Comparison of ENCODE assay signal across 31 cellular contexts in the genomic region with DNA sequence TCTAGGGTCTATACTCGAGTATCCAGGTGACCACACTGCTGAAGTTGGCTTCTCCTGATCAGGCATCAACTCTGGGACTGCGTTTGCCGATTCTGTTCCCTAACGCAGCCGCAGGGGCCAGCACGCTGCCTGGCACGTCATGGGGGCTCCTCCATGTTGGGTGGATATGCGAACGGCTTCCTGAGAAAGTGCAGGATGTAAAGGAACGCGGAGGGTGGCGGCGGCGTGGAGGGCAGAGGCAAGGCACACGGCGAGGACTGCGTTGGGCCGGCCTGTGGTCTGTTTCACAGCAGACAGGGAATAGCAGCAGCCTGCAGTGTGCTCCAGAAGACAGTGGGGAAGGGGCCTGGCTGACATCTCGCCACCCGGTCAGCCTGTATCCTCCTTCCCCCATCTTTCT. TPM values are rescaled to one million over a fixed set of nuclear protein-coding genes. Genes with fewer than 3 reads are reported as not detected.
DNase-seq lines count a peak whose midpoint lies in the region; ATAC-seq, FAIRE-seq and TF ChIP-seq lines count a peak whose summit lies in the region.
"Had no signal": no experiment of that assay in that cellular context is flagged by ENCODE, and none has a peak within 500 bp of the region (broad histone marks: within the 10 kb centered on the region; RNA-seq: fewer than 3 reads in every experiment).

No MANE protein-coding gene starts in this region.

- H3K18ac ChIP-seq in H1 (ENCODE audit: extremely low read depth, low read length): no peak overlapping the region
- no peak overlapping the region for H3K18ac ChIP-seq in mesenchymal stem cell (ENCODE audit: low read depth in 1 of 2, low read length in 2 of 2)

- no peak overlapping the region for H3K14ac ChIP-seq in H1 (ENCODE audit: insufficient read length)
- H3K14ac ChIP-seq in mesenchymal stem cell (ENCODE audit: low read length in 2 of 2): no peak overlapping the region

- no peak overlapping the region for H3K9ac ChIP-seq in H1 (replicated peaks in 1 of 4; ENCODE audit: extremely low read depth in 1 of 4, low read depth in 3 of 4, low read length in 3 of 4)
- H3K9ac ChIP-seq in mesenchymal stem cell (ENCODE audit: low read length): no peak overlapping the region
- H3K9ac ChIP-seq: BLaER1 had no signal

- H4K8ac ChIP-seq in H1 (ENCODE audit: extremely low read depth, insufficient read depth, low read length) (peak overlapping the region; percentile 57; the same call in 1 of the 2 replicates), mesenchymal stem cell (ENCODE audit: low read length) (peak overlapping the region; percentile 42)

- H3K27me3 ChIP-seq in H1 (replicated peaks in 1 of 4; ENCODE audit: control insufficient read depth in 3 of 4, extremely low read depth in 1 of 4, insufficient read depth in 3 of 4, low read length in 3 of 4) (peaks cover 0 to 4% (median 0%) of the 10 kb centered on the region in 4 experiments; a peak in 3 of 7 replicates), mesenchymal stem cell (ENCODE audit: control insufficient read depth in 1 of 2, insufficient read depth in 1 of 2, low read length in 2 of 2) (peaks cover 56 to 68% of the 10 kb centered on the region in 2 experiments)
- H3K27me3 ChIP-seq: BE2C, BLaER1 had no signal

- H3K4me1 ChIP-seq in H1 (replicated peaks in 1 of 4; ENCODE audit: control insufficient read depth in 3 of 4, insufficient read depth in 4 of 4, low read length in 3 of 4): peaks cover 0 to 20% (median 8%) of the 10 kb centered on the region in 4 experiments; a peak in 6 of 7 replicates
- H3K4me1 ChIP-seq in mesenchymal stem cell (ENCODE audit: control insufficient read depth, insufficient read depth, low read depth, low read length): peaks cover 2% of the 10 kb centered on the region
- H3K4me1 ChIP-seq: A549 had no signal

- H3K4ac ChIP-seq in H1 (replicated peaks; ENCODE audit: insufficient read length, low read depth, low read length): no peak overlapping the region
- H3K4ac ChIP-seq in mesenchymal stem cell (ENCODE audit: low read depth in 1 of 2, low read length in 2 of 2): no peak overlapping the region

- H3K79me2 ChIP-seq in H1 (ENCODE audit: control insufficient read depth in 1 of 2, insufficient read depth in 2 of 2, low read length in 2 of 2): no peaks in the 10 kb centered on the region

- no peaks in the 10 kb centered on the region for H4K20me1 ChIP-seq in H1 (replicated peaks in 1 of 2; ENCODE audit: control insufficient read depth in 1 of 2, insufficient read depth in 2 of 2, low read length in 2 of 2)

- POLR2A ChIA-PET in H1 (lab: Charles Lee; ENCODE audit: partially characterized antibody): interaction anchor here (1.3 kb wide), 1 partner anchor 15 kb away, joined by 3 read pairs; no protein-coding TSS in a partner anchor

- peak; percentile 13 for DNase-seq in left ventricle myocardium superior
- DNase-seq in Right ventricle myocardium superior: no peak
- no peak for DNase-seq in H1 (ENCODE audit: low read depth in 1 of 2, low spot score in 2 of 2)
- DNase-seq in mesenchymal stem cell: no peak
- DNase-seq in effector CD8-positive, alpha-beta T cell (lab: John Stamatoyannopoulos, UW): no peak
- DNase-seq in stimulated activated CD4-positive, alpha-beta T cell treated with anti-CD3 and anti-CD28 coated beads, Interleukin-2, amount 100 ng/mL, for 24 hours: no peak
- DNase-seq in activated CD4-positive, alpha-beta T cell treated with anti-CD3 and anti-CD28 coated beads, Interleukin-2, amount 50 U/mL, for 4 hours: no peak
- DNase-seq: AML-193; BE2C; C1 segment of cervical spinal cord; CD4-positive, CD25-positive, alpha-beta regulatory T cell; CD8-positive, alpha-beta memory T cell; COR-L47; DMS 273 treated with DMSO at 0.1 percent for 48 hours; DMS153; DMS53; DMS79; DND-41; EL; GDM1 had no signal

- H3K23ac ChIP-seq in H1 (ENCODE audit: insufficient read length) (no peak overlapping the region), mesenchymal stem cell (ENCODE audit: low read length in 2 of 2) (no peak overlapping the region)

- no peak overlapping the region for H2BK20ac ChIP-seq in H1 (ENCODE audit: low read length)

- no peak overlapping the region for H2AFZ ChIP-seq in H1 (ENCODE audit: low read length)
- no peak overlapping the region for H2AFZ ChIP-seq in mesenchymal stem cell (ENCODE audit: low read depth, low read length)

- H4K5ac ChIP-seq in H1 (ENCODE audit: insufficient read length, low read depth, low read length): no peak overlapping the region

- FAIRE-seq in H1 (lab: Jason Lieb, UNC): no peak
- FAIRE-seq: A549, GM12878, GM12892, GM18507 had no signal

- intact Hi-C loops in left ventricle myocardium superior (cut with micrococcal nuclease): no loop called here
- intact Hi-C loops in Right ventricle myocardium superior (cut with DNase I): no loop called here

- no peak for TF ChIP-seq RAD21 in H1 (IDR thresholded peaks at IDR 0.05 in 1 of 2, conservative IDR thresholded peaks at IDR 0.05 in 1 of 2; ENCODE audit: low read depth in 2 of 2, low read length in 2 of 2)

- H2BK120ac ChIP-seq in H1 (replicated peaks; ENCODE audit: low read depth, low read length) (no peak overlapping the region), mesenchymal stem cell (ENCODE audit: low read depth, low read length) (no peak overlapping the region)

- H3K9me3 ChIP-seq in H1 (ENCODE audit: insufficient read depth in 2 of 2, low read depth in 1 of 2, low read length in 1 of 2) (no peaks in the 10 kb centered on the region; a peak in 1 of 4 replicates), mesenchymal stem cell (ENCODE audit: control insufficient read depth, low read length) (no peaks in the 10 kb centered on the region)
- H3K9me3 ChIP-seq: A549, BE2C, BLaER1 had no signal

- no peaks in the 10 kb centered on the region for H3K36me3 ChIP-seq in H1 (ENCODE audit: control insufficient read depth in 2 of 4, insufficient read depth in 4 of 4, low read length in 3 of 4)
- H3K36me3 ChIP-seq in mesenchymal stem cell (ENCODE audit: control insufficient read depth in 1 of 2, insufficient read depth in 2 of 2, low read depth in 1 of 2, low read length in 2 of 2): no peaks in the 10 kb centered on the region
- H3K36me3 ChIP-seq: BE2C had no signal

- H2BK12ac ChIP-seq in H1 (ENCODE audit: low read depth, low read length): 0 out of 2 replicates have a peak overlapping the region, but pooled peaks have one; percentile 14
- no peak overlapping the region for H2BK12ac ChIP-seq in mesenchymal stem cell (ENCODE audit: low read length in 2 of 2)

- WGBS in H1 (ENCODE audit: extremely low coverage in 1 of 2, insufficient coverage in 1 of 2, insufficient read length in 1 of 2, insufficient replicate concordance in 2 of 2, low coverage in 1 of 2, low lambda C conversion rate in 2 of 2, missing lambda C conversion rate in 1 of 2), 2 experiments: 93% methylated on average over 20 of the region's 20 CpGs; no CpG with 5 or more reads in 1 of the 2 experiments
- 94% methylated on average over 20 of the region's 20 CpGs for WGBS in mesenchymal stem cell

- CTCF ChIA-PET in H1 (lab: Charles Lee; ENCODE audit: partially characterized antibody): interaction anchor here (1.4 to 1.6 kb wide), 3 partner anchors 10 to 19 kb away, joined by 4 to 7 read pairs (median 6); a partner anchor contains a TSS

- no peak overlapping the region for H2AK5ac ChIP-seq in H1 (ENCODE audit: low read depth, low read length)
- no peak overlapping the region for H2AK5ac ChIP-seq in mesenchymal stem cell (ENCODE audit: low read length, severe bottlenecking)

- TF ChIP-seq EP300 in H1 (IDR thresholded peaks at IDR 0.05; ENCODE audit: borderline replicate concordance in 1 of 2, low read depth in 2 of 2, low read length in 2 of 2): no peak

- H3K56ac ChIP-seq in H1 (replicated peaks; ENCODE audit: insufficient read length, low read depth, low read length): no peak overlapping the region

- H3K4me3 ChIP-seq in H1 (ENCODE audit: extremely low read depth in 1 of 4, insufficient read depth in 2 of 4, low read depth in 3 of 4, low read length in 4 of 4) (no peak overlapping the region), mesenchymal stem cell (ENCODE audit: insufficient read depth in 1 of 2, low read depth in 1 of 2, low read length in 2 of 2) (peak overlapping the region in 1 of 2 experiments; percentile 25)
- H3K4me3 ChIP-seq: A549, BLaER1, GM12878 had no signal

- H3K79me1 ChIP-seq in H1 (ENCODE audit: low read depth, low read length) (no peaks in the 10 kb centered on the region), mesenchymal stem cell (replicated peaks; ENCODE audit: low read length, poor library complexity, severe bottlenecking) (no peaks in the 10 kb centered on the region)

- H4K91ac ChIP-seq in H1 (replicated peaks; ENCODE audit: insufficient read length, low read length) (no peak overlapping the region), mesenchymal stem cell (ENCODE audit: low read length) (no peak overlapping the region)

- ATAC-seq in left ventricle myocardium superior (no peak), Right ventricle myocardium superior (ENCODE audit: poor library complexity) (no peak)
- ATAC-seq: A549, GM12878 had no signal

- H2BK15ac ChIP-seq in H1 (ENCODE audit: low read length) (no peak overlapping the region), mesenchymal stem cell (ENCODE audit: low read depth, poor library complexity, severe bottlenecking) (no peak overlapping the region)

- H3K4me2 ChIP-seq in H1 (ENCODE audit: insufficient read depth in 1 of 2, low read depth in 2 of 2, low read length in 2 of 2) (no peak overlapping the region), mesenchymal stem cell (ENCODE audit: low read length, poor library complexity, severe bottlenecking) (no peak overlapping the region)
- H3K4me2 ChIP-seq: A549, BLaER1 had no signal

- H3K27ac ChIP-seq in H1 (ENCODE audit: low read depth, low read length) (no peak overlapping the region), mesenchymal stem cell (ENCODE audit: low read length, poor library complexity, severe bottlenecking) (no peak overlapping the region)
- H3K27ac ChIP-seq: 22Rv1, A549 had no signal

- TF ChIP-seq CTCF in H1 (IDR thresholded peaks at IDR 0.05; ENCODE audit: control extremely low read depth in 1 of 3, insufficient read depth in 1 of 3, low read depth in 1 of 3, low read length in 3 of 3): no peak

- no peak for TF ChIP-seq POLR2A in H1 (IDR thresholded peaks at IDR 0.05; ENCODE audit: control extremely low read depth in 1 of 2, low read depth in 2 of 2, low read length in 2 of 2)

- H2BK5ac ChIP-seq in H1 (ENCODE audit: low read depth, low read length) (no peak overlapping the region), mesenchymal stem cell (ENCODE audit: low read depth, low read length, poor library complexity, severe bottlenecking) (no peak overlapping the region)

- no peaks in the 10 kb centered on the region; the same call in 1 of the 2 replicates for H3K23me2 ChIP-seq in H1 (ENCODE audit: low read depth, low read length)

RNA-seq across cellular contexts. Expression of a gene that starts 3.8 kb away (rescaled TPM):
- 10.6 TPM for total RNA-seq in left ventricle myocardium superior
- 7.7 TPM for total RNA-seq in Right ventricle myocardium superior
- total RNA-seq in H1 (2021; fragmentation: NEBNext Ultra II Directional; extraction: Animal tissue kit (Norgen Biotek cat#: 25700)): 2.8 and 4.8 TPM in 2 replicates
- polyA plus RNA-seq in H1 (2011; rRNA removed): 2.6 and 3.5 TPM in 2 replicates
- polyA plus RNA-seq in H1 (2011; cell fraction: cytosol; rRNA removed): 3.5 TPM
- 3.0 TPM for polyA plus RNA-seq in H1 (2011; cell fraction: nucleus; rRNA removed)
- 1.1 to 2.7 TPM (median 2.4 TPM) in 4 replicates for polyA plus RNA-seq in H1 (2012, experiment 1 of 2)
- polyA plus RNA-seq in H1 (2012, experiment 2 of 2): 2.3 TPM
- polyA plus RNA-seq in H1 (2013, experiment 1 of 2): 2.1 TPM
- 2.0 TPM for polyA plus RNA-seq in H1 (2013, experiment 2 of 2)
- 0.98 and 1.5 TPM in 2 replicates for polyA minus RNA-seq in H1 (2011; rRNA and poly(A)+ RNA removed)
- polyA minus RNA-seq in H1 (2011; cell fraction: cytosol; rRNA and poly(A)+ RNA removed): 2.1 TPM
- 0.60 TPM for polyA minus RNA-seq in H1 (2011; cell fraction: nucleus; rRNA and poly(A)+ RNA removed)
- not detected for polyA plus RNA-seq in mesenchymal stem cell (2013, experiment 1 of 2)
- not detected for polyA plus RNA-seq in mesenchymal stem cell (2013, experiment 2 of 2)
- total RNA-seq: A172, Daoy, G401 had no signal
- polyA plus RNA-seq: A549, CD14-positive monocyte had no signal

RNA-seq across cellular contexts. Expression of a gene that starts 9.4 kb away (rescaled TPM):
- total RNA-seq in left ventricle myocardium superior (17.4 TPM), Right ventricle myocardium superior (13.0 TPM)
- not detected in 2 replicates for total RNA-seq in H1 (2021; fragmentation: NEBNext Ultra II Directional; extraction: Animal tissue kit (Norgen Biotek cat#: 25700))
- polyA plus RNA-seq in H1 (2011; rRNA removed): not detected in 2 replicates
- polyA plus RNA-seq in H1 (2011; cell fraction: cytosol; rRNA removed): not detected
- not detected for polyA plus RNA-seq in H1 (2011; cell fraction: nucleus; rRNA removed)
- not detected in 4 replicates for polyA plus RNA-seq in H1 (2012, experiment 1 of 2)
- not detected for polyA plus RNA-seq in H1 (2012, experiment 2 of 2)
- polyA plus RNA-seq in H1 (2013, experiment 1 of 2): not detected
- polyA plus RNA-seq in H1 (2013, experiment 2 of 2): not detected
- not detected in 2 replicates for polyA minus RNA-seq in H1 (2011; rRNA and poly(A)+ RNA removed)
- not detected for polyA minus RNA-seq in H1 (2011; cell fraction: cytosol; rRNA and poly(A)+ RNA removed)
- polyA minus RNA-seq in H1 (2011; cell fraction: nucleus; rRNA and poly(A)+ RNA removed): not detected
- polyA plus RNA-seq in mesenchymal stem cell (2013, experiment 1 of 2): not detected
- polyA plus RNA-seq in mesenchymal stem cell (2013, experiment 2 of 2): not detected
- total RNA-seq: A172; CD4-positive, alpha-beta memory T cell; CD4-positive, CD25-positive, alpha-beta regulatory T cell; CD8-positive, alpha-beta memory T cell; Daoy; G401; GM12878 had no signal
- polyA plus RNA-seq: A549; CD14-positive monocyte; CD4-positive, alpha-beta memory T cell; CD4-positive, CD25-positive, alpha-beta regulatory T cell; CD8-positive, alpha-beta memory T cell; GM12878 had no signal

RNA-seq across cellular contexts. Expression of a gene that starts 19.1 kb away (rescaled TPM):
- total RNA-seq in left ventricle myocardium superior (not detected), Right ventricle myocardium superior (not detected)
- not detected in 2 replicates for total RNA-seq in H1 (2021; fragmentation: NEBNext Ultra II Directional; extraction: Animal tissue kit (Norgen Biotek cat#: 25700))
- 0.14 TPM in 1 of 2 replicates, not detected in the other for polyA plus RNA-seq in H1 (2011; rRNA removed)
- polyA plus RNA-seq in H1 (2011; cell fraction: cytosol; rRNA removed): 0.05 TPM
- polyA plus RNA-seq in H1 (2011; cell fraction: nucleus; rRNA removed): 0.31 TPM
- 0.07 TPM in 1 of 4 replicates, not detected in the others for polyA plus RNA-seq in H1 (2012, experiment 1 of 2)
- polyA plus RNA-seq in H1 (2012, experiment 2 of 2): not detected
- not detected for polyA plus RNA-seq in H1 (2013, experiment 1 of 2)
- 0.02 TPM for polyA plus RNA-seq in H1 (2013, experiment 2 of 2)
- polyA minus RNA-seq in H1 (2011; rRNA and poly(A)+ RNA removed): not detected in 2 replicates
- polyA minus RNA-seq in H1 (2011; cell fraction: cytosol; rRNA and poly(A)+ RNA removed): not detected
- not detected for polyA minus RNA-seq in H1 (2011; cell fraction: nucleus; rRNA and poly(A)+ RNA removed)
- not detected for polyA plus RNA-seq in mesenchymal stem cell (2013, experiment 1 of 2)
- not detected for polyA plus RNA-seq in mesenchymal stem cell (2013, experiment 2 of 2)
- total RNA-seq: A172; CD4-positive, alpha-beta memory T cell; CD4-positive, CD25-positive, alpha-beta regulatory T cell; CD8-positive, alpha-beta memory T cell; Daoy; G401; GM12878 had no signal
- polyA plus RNA-seq: A549; CD14-positive monocyte; CD4-positive, CD25-positive, alpha-beta regulatory T cell; CD8-positive, alpha-beta memory T cell; GM12878 had no signal

RNA-seq across cellular contexts. Expression of a gene that starts 25.4 kb away (rescaled TPM):
- 0.59 TPM for total RNA-seq in left ventricle myocardium superior
- not detected for total RNA-seq in Right ventricle myocardium superior
- total RNA-seq in H1 (2021; fragmentation: NEBNext Ultra II Directional; extraction: Animal tissue kit (Norgen Biotek cat#: 25700)): 0.47 and 0.61 TPM in 2 replicates
- polyA plus RNA-seq in H1 (2011; rRNA removed): 0.08 and 0.25 TPM in 2 replicates
- 0.16 TPM for polyA plus RNA-seq in H1 (2011; cell fraction: cytosol; rRNA removed)
- 0.39 TPM for polyA plus RNA-seq in H1 (2011; cell fraction: nucleus; rRNA removed)
- polyA plus RNA-seq in H1 (2012, experiment 1 of 2): 0.28 to 0.73 TPM (median 0.38 TPM) in 4 replicates
- polyA plus RNA-seq in H1 (2012, experiment 2 of 2): 0.80 TPM
- polyA plus RNA-seq in H1 (2013, experiment 1 of 2): 0.18 TPM
- 0.22 TPM for polyA plus RNA-seq in H1 (2013, experiment 2 of 2)
- not detected in 2 replicates for polyA minus RNA-seq in H1 (2011; rRNA and poly(A)+ RNA removed)
- not detected for polyA minus RNA-seq in H1 (2011; cell fraction: cytosol; rRNA and poly(A)+ RNA removed)
- polyA minus RNA-seq in H1 (2011; cell fraction: nucleus; rRNA and poly(A)+ RNA removed): 0.30 TPM
- polyA plus RNA-seq in mesenchymal stem cell (2013, experiment 1 of 2): not detected
- not detected for polyA plus RNA-seq in mesenchymal stem cell (2013, experiment 2 of 2)
- total RNA-seq: A172; CD4-positive, alpha-beta memory T cell; CD4-positive, CD25-positive, alpha-beta regulatory T cell; CD8-positive, alpha-beta memory T cell; Daoy; G401; GM12878 had no signal
- polyA plus RNA-seq: CD14-positive monocyte; CD4-positive, alpha-beta memory T cell; CD4-positive, CD25-positive, alpha-beta regulatory T cell; CD8-positive, alpha-beta memory T cell had no signal

RNA-seq across cellular contexts. Expression of a gene that starts 26.6 kb away (rescaled TPM):
- total RNA-seq in left ventricle myocardium superior: 22.3 TPM
- total RNA-seq in Right ventricle myocardium superior: 15.1 TPM
- total RNA-seq in H1 (2021; fragmentation: NEBNext Ultra II Directional; extraction: Animal tissue kit (Norgen Biotek cat#: 25700)): 32.3 and 35.3 TPM in 2 replicates
- polyA plus RNA-seq in H1 (2011; rRNA removed): 64.8 and 78.8 TPM in 2 replicates
- polyA plus RNA-seq in H1 (2011; cell fraction: cytosol; rRNA removed): 58.4 TPM
- 75.1 TPM for polyA plus RNA-seq in H1 (2011; cell fraction: nucleus; rRNA removed)
- 19.5 to 34.6 TPM (median 30.7 TPM) in 4 replicates for polyA plus RNA-seq in H1 (2012, experiment 1 of 2)
- polyA plus RNA-seq in H1 (2012, experiment 2 of 2): 28.6 TPM
- polyA plus RNA-seq in H1 (2013, experiment 1 of 2): 28.2 TPM
- polyA plus RNA-seq in H1 (2013, experiment 2 of 2): 28.5 TPM
- 13.3 and 14.7 TPM in 2 replicates for polyA minus RNA-seq in H1 (2011; rRNA and poly(A)+ RNA removed)
- polyA minus RNA-seq in H1 (2011; cell fraction: cytosol; rRNA and poly(A)+ RNA removed): 22.6 TPM
- polyA minus RNA-seq in H1 (2011; cell fraction: nucleus; rRNA and poly(A)+ RNA removed): 19.6 TPM
- 5.0 TPM for polyA plus RNA-seq in mesenchymal stem cell (2013, experiment 1 of 2)
- polyA plus RNA-seq in mesenchymal stem cell (2013, experiment 2 of 2): 4.6 TPM
- total RNA-seq: CD4-positive, alpha-beta memory T cell; CD8-positive, alpha-beta memory T cell had no signal
- polyA plus RNA-seq: CD4-positive, alpha-beta memory T cell; CD8-positive, alpha-beta memory T cell had no signal

Comparison
In these comparisons a context has a peak if more than half of its experiments do, and no peak if none do; other contexts are left out.
1. RNA of a gene that starts 9.4 kb away (total RNA-seq): 17.4 TPM in left ventricle myocardium superior (single experiment) and 13.0 TPM in Right ventricle myocardium superior (single experiment); not detected in H1; every median in the first group is over 10 times any median in the second.